Comparison of ENCODE assay signal across 22 cellular contexts in genomic region chr15:63340353-63340752, GRCh38. TPM values are rescaled to one million over a fixed set of nuclear protein-coding genes. Genes with fewer than 3 reads are reported as not detected.
"Had no signal": no experiment of that assay in that cellular context is flagged by ENCODE, and none has a peak within 500 bp of the region (broad histone marks: within the 10 kb centered on the region; RNA-seq: fewer than 3 reads in every experiment).

No MANE protein-coding gene starts in this region.

- H3K36me3 ChIP-seq: cardiac muscle cell, heart right ventricle had no signal

- H3K27me3 ChIP-seq: cardiac muscle cell, esophagus squamous epithelium, transverse colon, vagina had no signal

- H3K4me1 ChIP-seq: heart right ventricle, psoas muscle, transverse colon had no signal

- H3K4me3 ChIP-seq: cardiac muscle cell, esophagus squamous epithelium, heart right ventricle, mucosa of descending colon, psoas muscle, transverse colon, vagina had no signal

- DNase-seq: activated CD4-positive, alpha-beta T cell treated with anti-CD3 and anti-CD28 coated beads for 48 hours; activated CD4-positive, CD25-positive, alpha-beta regulatory T cell; activated CD8-positive, alpha-beta T cell treated with anti-CD3 and anti-CD28 coated beads, Interleukin-2, amount 10 ng/mL, durations not matched to agents 7 days and 5 days; activated naive CD4-positive, alpha-beta T cell treated with Interleukin-2 at 50 U/mL for 16 hours; activated naive CD8-positive, alpha-beta T cell treated with anti-CD3 and anti-CD28 coated beads, Interleukin-2, amount 10 ng/mL, durations not matched to agents 7 days and 5 days; activated T-cell treated with anti-CD3 and anti-CD28 coated beads, Interleukin-2, amount 50 U/mL, for 24 hours; amygdala; dermis blood vessel endothelial cell; effector memory CD4-positive, alpha-beta T cell; esophagus squamous epithelium; heart right ventricle; mammary epithelial cell; mucosa of descending colon; naive B cell; psoas muscle; right cardiac atrium; small intestine; stimulated activated CD4-positive, alpha-beta T cell treated with anti-CD3 and anti-CD28 coated beads, Interleukin-15, amount 100 ng/mL, for 24 hours; stimulated activated CD4-positive, alpha-beta T cell treated with anti-CD3 and anti-CD28 coated beads, Interleukin-2, amount 100 ng/mL, for 48 hours; transverse colon had no signal

- H3K9me3 ChIP-seq: esophagus squamous epithelium, heart right ventricle, mucosa of descending colon, psoas muscle, transverse colon, vagina had no signal

- ATAC-seq: activated CD8-positive, alpha-beta T cell treated with anti-CD3 and anti-CD28 coated beads, Interleukin-2, amount 10 ng/mL, durations not matched to agents 7 days and 5 days; heart right ventricle; mucosa of descending colon; psoas muscle; right cardiac atrium had no signal

- H3K27ac ChIP-seq: cardiac muscle cell, heart right ventricle, psoas muscle, transverse colon, vagina had no signal

RNA-seq across cellular contexts. Expression of gene CA12, which starts 41.3 kb away (rescaled TPM):
- total RNA-seq: activated CD8-positive, alpha-beta T cell treated with anti-CD3 and anti-CD28 coated beads, Interleukin-2, amount 10 ng/mL, durations not matched to agents 7 days and 5 days; activated naive CD8-positive, alpha-beta T cell treated with anti-CD3 and anti-CD28 coated beads, Interleukin-2, amount 10 ng/mL, durations not matched to agents 7 days and 5 days had no signal
- polyA plus RNA-seq: cardiac muscle cell had no signal
